ENCODE assay signal across 8 cellular contexts in genomic region chr1:156767101-156767878, GRCh38. TPM values are rescaled to one million over a fixed set of nuclear protein-coding genes. Genes with fewer than 3 reads are reported as not detected.
DNase-seq lines count a peak whose midpoint lies in the region; ATAC-seq and TF ChIP-seq lines count a peak whose summit lies in the region.

A gene with protein sequence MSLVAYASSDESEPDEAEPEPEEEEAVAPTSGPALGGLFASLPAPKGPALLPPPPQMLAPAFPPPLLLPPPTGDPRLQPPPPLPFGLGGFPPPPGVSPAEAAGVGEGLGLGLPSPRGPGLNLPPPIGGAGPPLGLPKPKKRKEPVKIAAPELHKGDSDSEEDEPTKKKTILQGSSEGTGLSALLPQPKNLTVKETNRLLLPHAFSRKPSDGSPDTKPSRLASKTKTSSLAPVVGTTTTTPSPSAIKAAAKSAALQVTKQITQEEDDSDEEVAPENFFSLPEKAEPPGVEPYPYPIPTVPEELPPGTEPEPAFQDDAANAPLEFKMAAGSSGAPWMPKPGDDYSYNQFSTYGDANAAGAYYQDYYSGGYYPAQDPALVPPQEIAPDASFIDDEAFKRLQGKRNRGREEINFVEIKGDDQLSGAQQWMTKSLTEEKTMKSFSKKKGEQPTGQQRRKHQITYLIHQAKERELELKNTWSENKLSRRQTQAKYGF (plus strand): TSS chr1:156767535. CDS start chr1:156767772, 237 bp downstream.

- H3K4me3 Mint-ChIP-seq in activated naive CD8-positive, alpha-beta T cell treated with anti-CD3 and anti-CD28 coated beads, Interleukin-2, amount 10 ng/mL, durations not matched to agents 7 days and 5 days = no peak within 1 kb of the TSS
- H3K4me3 Mint-ChIP-seq in osteocyte (ENCODE audit: unreplicated experiment) = no peak within 1 kb of the TSS

- CTCF ChIA-PET in GM10248 (lab: Yijun Ruan, JAX) = interaction anchor here (0.9 to 9.6 kb wide), 9 partner anchors 11 to 74 kb away, joined by 3 to 94 read pairs (median 3); partner anchors contain the start of genes ISG20L2 and METTL25B

- no peak within 1 kb of the TSS for H3K27ac Mint-ChIP-seq in activated naive CD8-positive, alpha-beta T cell treated with anti-CD3 and anti-CD28 coated beads, Interleukin-2, amount 10 ng/mL, durations not matched to agents 7 days and 5 days
- no peak within 1 kb of the TSS for H3K27ac Mint-ChIP-seq in osteocyte (ENCODE audit: unreplicated experiment)

- intact Hi-C loops in head of caudate nucleus (cut with DNase I) = loop anchor here (1.0 to 2.0 kb wide), 2 partner anchors 16 to 26 kb away; partner anchors contain the start of genes HDGF and MRPL24
- intact Hi-C loops in thyroid gland (cut with DNase I) = no loop called here

- POLR2A ChIA-PET in GM10248 (lab: Yijun Ruan, JAX) = interaction anchor here (0.6 to 1.5 kb wide), 7 partner anchors 15 to 494 kb away, joined by 3 to 15 read pairs (median 5); partner anchors contain the start of genes HDGF and MRPL24
- POLR2A ChIA-PET in activated naive CD8-positive, alpha-beta T cell treated with anti-CD3 and anti-CD28 coated beads, Interleukin-2, amount 10 ng/mL, durations not matched to agents 7 days and 5 days (lab: Charles Lee) = interaction anchor here (0.6 to 6.6 kb wide), 12 partner anchors 11 to 94 kb away, joined by 3 to 67 read pairs (median 4); partner anchors contain the start of genes HDGF, ISG20L2, METTL25B and MRPL24

- peak within 1 kb of the TSS; percentile 93 to 96 (median 95) for H3K4me3 ChIP-seq in thyroid gland (replicated peaks in 1 of 3)

- WGBS in thyroid gland, 2 donors = 0 to 1% methylated on average over 26 to 33 of the region's 50 CpGs

- peak; percentile 92 for DNase-seq in GM10248 (ENCODE audit: extremely low spot score)
- peak; percentile 100 for DNase-seq in NCI-H1092 treated with DMSO at 0.1 percent for 48 hours (lab: John Stamatoyannopoulos, UW)
- DNase-seq in SKM-1 (lab: John Stamatoyannopoulos, UW; ENCODE audit: unreplicated experiment) = peak; percentile 100
- DNase-seq in activated naive CD8-positive, alpha-beta T cell treated with anti-CD3 and anti-CD28 coated beads, Interleukin-2, amount 10 ng/mL, durations not matched to agents 7 days and 5 days = peak; percentile 89
- DNase-seq in head of caudate nucleus = peak; percentile 97 to 100 (median 100)
- DNase-seq in osteocyte (ENCODE audit: extremely low spot score, unreplicated experiment) = peak; percentile 99
- DNase-seq in thyroid gland = peak; percentile 99

- H3K4me1 ChIP-seq in thyroid gland = peaks cover 22 to 23% of the 10 kb centered on the region in 2 donors

- H3K27me3 Mint-ChIP-seq in activated naive CD8-positive, alpha-beta T cell treated with anti-CD3 and anti-CD28 coated beads, Interleukin-2, amount 10 ng/mL, durations not matched to agents 7 days and 5 days = no peaks in the 10 kb centered on the region
- H3K27me3 Mint-ChIP-seq in osteocyte (ENCODE audit: unreplicated experiment) = no peaks in the 10 kb centered on the region

- TF ChIP-seq CTCF in GM10248 (IDR thresholded peaks at IDR 0.05; ENCODE audit: control extremely low read depth, extremely low read depth, low read depth, missing control alignments) (no peak), osteocyte (IDR thresholded peaks at IDR 0.05) (no peak), thyroid gland (IDR thresholded peaks at IDR 0.05) (peak in 1 of 6 experiments; percentile 28)

- peaks cover 34% of the 10 kb centered on the region for H3K4me1 Mint-ChIP-seq in activated naive CD8-positive, alpha-beta T cell treated with anti-CD3 and anti-CD28 coated beads, Interleukin-2, amount 10 ng/mL, durations not matched to agents 7 days and 5 days
- H3K4me1 Mint-ChIP-seq in osteocyte (ENCODE audit: unreplicated experiment) = peaks cover 40% of the 10 kb centered on the region

- TF ChIP-seq POLR2A in thyroid gland (IDR thresholded peaks at IDR 0.05) = peak in 1 of 2 donors; percentile 62

- H3K36me3 Mint-ChIP-seq in activated naive CD8-positive, alpha-beta T cell treated with anti-CD3 and anti-CD28 coated beads, Interleukin-2, amount 10 ng/mL, durations not matched to agents 7 days and 5 days = peaks cover 13% of the 10 kb centered on the region
- peaks cover 3% of the 10 kb centered on the region for H3K36me3 Mint-ChIP-seq in osteocyte (ENCODE audit: unreplicated experiment)

- H3K27me3 ChIP-seq in thyroid gland = no peaks in the 10 kb centered on the region

- H3K27ac ChIP-seq in thyroid gland = peak within 1 kb of the TSS; percentile 87 to 96 (median 93)

- ATAC-seq in HG02610 (IDR thresholded peaks at IDR 0.05; ENCODE audit: unreplicated experiment) = peak; percentile 94
- ATAC-seq in activated naive CD8-positive, alpha-beta T cell treated with anti-CD3 and anti-CD28 coated beads, Interleukin-2, amount 10 ng/mL, durations not matched to agents 7 days and 5 days (ENCODE audit: low read depth) = peak; percentile 96

- no peaks in the 10 kb centered on the region for H3K9me3 ChIP-seq in thyroid gland

- H3K36me3 ChIP-seq in thyroid gland = no peaks in the 10 kb centered on the region

- H3K9me3 Mint-ChIP-seq in activated naive CD8-positive, alpha-beta T cell treated with anti-CD3 and anti-CD28 coated beads, Interleukin-2, amount 10 ng/mL, durations not matched to agents 7 days and 5 days = no peaks in the 10 kb centered on the region
- H3K9me3 Mint-ChIP-seq in osteocyte (ENCODE audit: unreplicated experiment) = no peaks in the 10 kb centered on the region

RNA-seq across cellular contexts. Expression of the gene that starts here (rescaled TPM):
- 10 to 100 TPM; 65.7 to 76.0 TPM for total RNA-seq in activated naive CD8-positive, alpha-beta T cell treated with anti-CD3 and anti-CD28 coated beads, Interleukin-2, amount 10 ng/mL, durations not matched to agents 7 days and 5 days
- total RNA-seq in osteocyte (71.1 and 85.4 TPM in 2 replicates), thyroid gland (10 to 100 TPM; 34.8 to 57.9 (median 43.6) TPM)

Comparison
In these comparisons a context has a peak if more than half of its experiments do, and no peak if none do; other contexts are left out.
1. Peak in every context shown above with its lines: DNase-seq, ATAC-seq, H3K4me3 ChIP-seq and H3K27ac ChIP-seq.